8 cellular contexts compared by ENCODE assay signal in genomic region chr19:1240925-1241324, GRCh38. TPM values are rescaled to one million over a fixed set of nuclear protein-coding genes. Genes with fewer than 3 reads are reported as not detected.
A peak's percentile ranks its signal among the peaks of the same experiment; 100 is the strongest.
DNase-seq lines count a peak whose midpoint lies in the region; ATAC-seq, FAIRE-seq and TF ChIP-seq lines count a peak whose summit lies in the region.

No MANE protein-coding gene starts in this region.

- no peaks in the 10 kb centered on the region for H3K9me3 Mint-ChIP-seq in naive thymus-derived CD8-positive, alpha-beta T cell

- H3K27ac Mint-ChIP-seq in naive thymus-derived CD8-positive, alpha-beta T cell = peak overlapping the region in 8 of 10 donors; percentile 86 to 98 (median 95)

- peak overlapping the region; percentile 98 for H3K4me2 ChIP-seq in A549

- CTCF ChIA-PET in A549 (lab: Yijun Ruan, JAX) = interaction anchor here (0.6 to 7.5 kb wide), 16 partner anchors 11 to 582 kb away, joined by 3 to 500 read pairs (median 4); partner anchors contain the start of gene CIRBP
- CTCF ChIA-PET in HEK293 (lab: Yijun Ruan, JAX) = interaction anchor here (0.6 to 3.8 kb wide), 16 partner anchors 25 to 473 kb away, joined by 3 to 19 read pairs (median 3); partner anchors contain the start of genes ARHGAP45 and WDR18

- peaks cover 49% of the 10 kb centered on the region for H3K4me1 ChIP-seq in A549
- peaks cover 8% of the 10 kb centered on the region for H3K4me1 ChIP-seq in HEK293 (ENCODE audit: control insufficient read depth, insufficient read depth, low read length)
- H3K4me1 ChIP-seq in ascending aorta = peaks cover 37 to 54% of the 10 kb centered on the region in 2 donors

- 84% methylated on average over 14 of the region's 15 CpGs for whole genome bisulfite sequencing in A549 (ENCODE audit: missing lambda C conversion rate)

- no peaks in the 10 kb centered on the region for H3K27me3 ChIP-seq in ascending aorta

- H3K4me3 ChIP-seq in A549 (peak overlapping the region; percentile 77; the same call in 1 of the 3 replicates), HEK293 (ENCODE audit: low read depth, low read length) (no peak overlapping the region), ascending aorta (peak overlapping the region; percentile 72 to 93)

- DNase-seq in A549 (ENCODE audit: low read depth in 1 of 2, low spot score in 1 of 2) (no peak), ascending aorta (ENCODE audit: low spot score in 2 of 2) (no peak), cerebellar cortex (ENCODE audit: low spot score) (no peak), HCEC 1CT (no peak)
- no peak for DNase-seq in naive thymus-derived CD8-positive, alpha-beta T cell

- TF ChIP-seq RAD21 in A549 (conservative IDR thresholded peaks at IDR 0.05 in 1 of 2, IDR thresholded peaks at IDR 0.05 in 1 of 2) = no peak

- no peak for FAIRE-seq in A549 (lab: Jason Lieb, UNC)

- H3K27ac ChIP-seq in A549 = peak overlapping the region; percentile 89 to 100; a peak in 5 of 6 replicates
- peak overlapping the region; percentile 63; the same call in 1 of the 2 replicates for H3K27ac ChIP-seq in HEK293 (ENCODE audit: extremely low read depth, low read depth, low read length)
- H3K27ac ChIP-seq in ascending aorta = peak overlapping the region; percentile 85 to 92

- peaks cover 0 to 2% (median 0%) of the 10 kb centered on the region in 3 donors for H3K36me3 Mint-ChIP-seq in naive thymus-derived CD8-positive, alpha-beta T cell

- H3K27me3 Mint-ChIP-seq in naive thymus-derived CD8-positive, alpha-beta T cell = peaks cover 2 to 9% (median 7%) of the 10 kb centered on the region in 5 donors

- peaks cover 0 to 11% of the 10 kb centered on the region in 2 experiments; a peak in 1 of 3 replicates for H3K36me3 ChIP-seq in HEK293 (ENCODE audit: control insufficient read depth in 2 of 2, insufficient read depth in 1 of 2, low read length in 2 of 2)
- no peaks in the 10 kb centered on the region for H3K36me3 ChIP-seq in ascending aorta

- intact Hi-C loops in ascending aorta (cut with DNase I) = loop anchor here (1.0 to 10.0 kb wide), 5 partner anchors 20 to 316 kb away; partner anchors contain the start of genes ARID3A, CNN2 and GPX4

- TF ChIP-seq CTCF in A549 (IDR thresholded peaks at IDR 0.05) (no peak), HEK293 (tag by site-specific recombination; IDR thresholded peaks at IDR 0.05) (no peak), ascending aorta (IDR thresholded peaks at IDR 0.05) (no peak)

- H3K4me3 Mint-ChIP-seq in naive thymus-derived CD8-positive, alpha-beta T cell = peak overlapping the region; percentile 18 to 95 (median 87)

- TF ChIP-seq EP300 in A549 (IDR thresholded peaks at IDR 0.05) = no peak

- POLR2A ChIA-PET in A549 (lab: Yijun Ruan, JAX) (interaction anchor here (0.8 to 1.8 kb wide), 2 partner anchors 28 to 257 kb away, joined by 7 read pairs; partner anchors contain the start of genes CIRBP and WDR18), HEK293 (lab: Yijun Ruan, JAX) (interaction anchor here (1.0 to 7.7 kb wide), 6 partner anchors 12 to 35 kb away, joined by 3 to 231 read pairs (median 6); partner anchors contain the start of genes CIRBP and FAM174C)
- POLR2A ChIA-PET in naive thymus-derived CD8-positive, alpha-beta T cell (lab: Charles Lee) = interaction anchor here (0.6 to 10.1 kb wide), 14 partner anchors 24 to 416 kb away, joined by 3 to 594 read pairs (median 4); partner anchors contain the start of genes ARHGAP45, CIRBP and FAM174C

- no peak for TF ChIP-seq POLR2A in A549 (IDR thresholded peaks at IDR 0.05; ENCODE audit: low read length)

- H3K9me3 ChIP-seq in A549 = no peaks in the 10 kb centered on the region
- H3K9me3 ChIP-seq in HEK293 (ENCODE audit: control insufficient read depth, insufficient read depth, low read depth, low read length) = no peaks in the 10 kb centered on the region
- no peaks in the 10 kb centered on the region for H3K9me3 ChIP-seq in ascending aorta

- peaks cover 13 to 48% (median 43%) of the 10 kb centered on the region in 4 donors for H3K4me1 Mint-ChIP-seq in naive thymus-derived CD8-positive, alpha-beta T cell

- ATAC-seq in A549 (no peak), GM18867 (IDR thresholded peaks at IDR 0.05; ENCODE audit: unreplicated experiment) (no peak), HG02885 (IDR thresholded peaks at IDR 0.05; ENCODE audit: poor library complexity, unreplicated experiment) (no peak)
- no peak for ATAC-seq in naive thymus-derived CD8-positive, alpha-beta T cell

TF ChIP-seq in A549, 52 proteins besides CTCF, POLR2A, EP300 and RAD21:
- TF ChIP-seq E2F6 (IDR thresholded peaks at IDR 0.05; ENCODE audit: borderline replicate concordance, low read depth) = 0 out of 2 replicates have a peak, but pooled peaks have one; percentile 2
- TF ChIP-seq HEYL (CRISPR knock-in tag; IDR thresholded peaks at IDR 0.05) = no peak
- TF ChIP-seq FOXS1 (CRISPR knock-in tag; IDR thresholded peaks at IDR 0.05) = no peak

TF ChIP-seq in HEK293, 187 proteins besides CTCF, POLR2A, EP300 and RAD21:
- TF ChIP-seq ZNF23 (tag by site-specific recombination; IDR thresholded peaks at IDR 0.05; ENCODE audit: borderline replicate concordance) = no peak
- 0 out of 2 replicates have a peak, but pooled peaks have one; percentile 4 for TF ChIP-seq ZNF335 (tag by site-specific recombination; conservative IDR thresholded peaks at IDR 0.05)

RNA-seq across cellular contexts. Expression of gene ATP5F1D, which starts 0.6 kb away (rescaled TPM):
- polyA plus RNA-seq in A549 (2011; rRNA removed) (18.5 and 28.7 TPM in 2 replicates), A549 (2017; fragmentation: RNase III; extraction: RNeasy Plus Mini Kit Qiagen cat#74134 plus additional on column Dnase treatment) (96.9 to 101 TPM (median 99.7 TPM) in 3 replicates)
- 158 and 210 TPM in 2 replicates for polyA plus RNA-seq in A549 (2012; cell fraction: cytosol; rRNA removed)
- 114 and 225 TPM in 2 replicates for polyA plus RNA-seq in A549 (2012; cell fraction: nucleus; rRNA removed)
- polyA minus RNA-seq in A549 (2011; rRNA and poly(A)+ RNA removed) = 12.4 and 18.2 TPM in 2 replicates
- total RNA-seq in ascending aorta = 232 TPM
- total RNA-seq in naive thymus-derived CD8-positive, alpha-beta T cell = 10 to 100 TPM; 83.9 to 89.0 TPM
- polyA plus RNA-seq in naive thymus-derived CD8-positive, alpha-beta T cell = 100 to 1,000 TPM; 214 to 264 (median 262) TPM

RNA-seq across cellular contexts. Expression of gene CBARP, which starts 3.1 kb away (rescaled TPM):
- polyA plus RNA-seq in A549 (2011; rRNA removed) (0.19 and 0.30 TPM in 2 replicates), A549 (2017; fragmentation: RNase III; extraction: RNeasy Plus Mini Kit Qiagen cat#74134 plus additional on column Dnase treatment) (1.7 to 2.0 TPM (median 1.9 TPM) in 3 replicates)
- polyA plus RNA-seq in A549 (2012; cell fraction: cytosol; rRNA removed) = 1.3 and 2.3 TPM in 2 replicates
- polyA plus RNA-seq in A549 (2012; cell fraction: nucleus; rRNA removed) = 4.5 and 8.2 TPM in 2 replicates
- polyA minus RNA-seq in A549 (2011; rRNA and poly(A)+ RNA removed) = 0.21 and 0.24 TPM in 2 replicates
- total RNA-seq in ascending aorta = 1.9 TPM
- not detected for total RNA-seq in naive thymus-derived CD8-positive, alpha-beta T cell
- polyA plus RNA-seq in naive thymus-derived CD8-positive, alpha-beta T cell = not detected

RNA-seq across cellular contexts. Expression of gene MIDN, which starts 7.5 kb away (rescaled TPM):
- polyA plus RNA-seq in A549 (2011; rRNA removed) (9.1 and 11.8 TPM in 2 replicates), A549 (2017; fragmentation: RNase III; extraction: RNeasy Plus Mini Kit Qiagen cat#74134 plus additional on column Dnase treatment) (27.7 to 33.4 TPM (median 31.4 TPM) in 3 replicates)
- 17.7 and 27.8 TPM in 2 replicates for polyA plus RNA-seq in A549 (2012; cell fraction: cytosol; rRNA removed)
- 45.7 and 73.9 TPM in 2 replicates for polyA plus RNA-seq in A549 (2012; cell fraction: nucleus; rRNA removed)
- polyA minus RNA-seq in A549 (2011; rRNA and poly(A)+ RNA removed) = 23.7 and 25.2 TPM in 2 replicates
- 307 TPM for total RNA-seq in ascending aorta
- 10 to 100 TPM; 31.2 to 35.4 TPM for total RNA-seq in naive thymus-derived CD8-positive, alpha-beta T cell
- polyA plus RNA-seq in naive thymus-derived CD8-positive, alpha-beta T cell = 1 to 10 TPM; 1.1 to 8.2 (median 6.6) TPM

RNA-seq across cellular contexts. Expression of gene CIRBP, which starts 28.2 kb away (rescaled TPM):
- polyA plus RNA-seq in A549 (2011; rRNA removed) (92.4 and 151 TPM in 2 replicates), A549 (2017; fragmentation: RNase III; extraction: RNeasy Plus Mini Kit Qiagen cat#74134 plus additional on column Dnase treatment) (178 to 201 TPM (median 189 TPM) in 3 replicates)
- polyA plus RNA-seq in A549 (2012; cell fraction: cytosol; rRNA removed) = 111 and 147 TPM in 2 replicates
- 246 and 410 TPM in 2 replicates for polyA plus RNA-seq in A549 (2012; cell fraction: nucleus; rRNA removed)
- 38.3 and 44.0 TPM in 2 replicates for polyA minus RNA-seq in A549 (2011; rRNA and poly(A)+ RNA removed)
- total RNA-seq in ascending aorta = 442 TPM
- 100 to 1,000 TPM; 565 to 579 TPM for total RNA-seq in naive thymus-derived CD8-positive, alpha-beta T cell
- 100 to 1,000 TPM; 204 to 273 (median 262) TPM for polyA plus RNA-seq in naive thymus-derived CD8-positive, alpha-beta T cell

RNA-seq across cellular contexts. Expression of gene FAM174C, which starts 34.4 kb away (rescaled TPM):
- polyA plus RNA-seq in A549 (2011; rRNA removed) (22.7 and 24.8 TPM in 2 replicates), A549 (2017; fragmentation: RNase III; extraction: RNeasy Plus Mini Kit Qiagen cat#74134 plus additional on column Dnase treatment) (35.6 to 37.6 TPM (median 37.1 TPM) in 3 replicates)
- polyA plus RNA-seq in A549 (2012; cell fraction: cytosol; rRNA removed) = 96.5 and 113 TPM in 2 replicates
- 61.6 and 78.1 TPM in 2 replicates for polyA plus RNA-seq in A549 (2012; cell fraction: nucleus; rRNA removed)
- polyA minus RNA-seq in A549 (2011; rRNA and poly(A)+ RNA removed) = 5.3 and 6.7 TPM in 2 replicates
- total RNA-seq in ascending aorta = 156 TPM
- total RNA-seq in naive thymus-derived CD8-positive, alpha-beta T cell = 10 to 100 TPM; 46.3 to 47.5 TPM
- 100 to 1,000 TPM in 1 of 3 donors, 10 to 100 TPM in 2; 66.7 to 104 (median 95.5) TPM for polyA plus RNA-seq in naive thymus-derived CD8-positive, alpha-beta T cell
